Comparison of ENCODE assay signal across 8 cellular contexts in genomic region chr17:81365148-81365600, GRCh38. TPM values are rescaled to one million over a fixed set of nuclear protein-coding genes. Genes with fewer than 3 reads are reported as not detected.
A peak's percentile ranks its signal among the peaks of the same experiment; 100 is the strongest.
DNase-seq lines count a peak whose midpoint lies in the region; ATAC-seq and TF ChIP-seq lines count a peak whose summit lies in the region.

No MANE protein-coding gene starts in this region.

- WGBS in ectodermal cell, 2 experiments = 10 to 11% methylated on average over 22 of the region's 22 CpGs

- TF ChIP-seq CTCF in OCI-LY3 (IDR thresholded peaks at IDR 0.05; ENCODE audit: low read depth, low read length) = no peak

- no peaks in the 10 kb centered on the region for H3K79me2 ChIP-seq in OCI-LY3 (ENCODE audit: low read length)

- peaks cover 7% of the 10 kb centered on the region; the same call in 1 of the 2 replicates for H3K27me3 ChIP-seq in OCI-LY3 (ENCODE audit: low read depth, low read length)
- peaks cover 39% of the 10 kb centered on the region for H3K27me3 ChIP-seq in ectodermal cell (ENCODE audit: control insufficient read depth, insufficient read depth, low read length, poor library complexity, severe bottlenecking)
- peaks cover 4% of the 10 kb centered on the region for H3K27me3 ChIP-seq in mucosa of stomach (ENCODE audit: control insufficient read depth, insufficient read depth, low read length)

- no peak overlapping the region for H2AFZ ChIP-seq in OCI-LY3 (ENCODE audit: low read depth, low read length)

- H3K9me3 ChIP-seq in OCI-LY3 (ENCODE audit: insufficient read depth, low read length) (no peaks in the 10 kb centered on the region), ectodermal cell (ENCODE audit: control insufficient read depth, low read length) (no peaks in the 10 kb centered on the region), mucosa of stomach (ENCODE audit: control insufficient read depth, low read length) (no peaks in the 10 kb centered on the region)

- H3K4me2 ChIP-seq in OCI-LY3 (ENCODE audit: low read length) = peak overlapping the region; percentile 28

- ATAC-seq in HG02970 (IDR thresholded peaks at IDR 0.05; ENCODE audit: low FRiP score, unreplicated experiment) (no peak), GM18868 (IDR thresholded peaks at IDR 0.05; ENCODE audit: unreplicated experiment) (no peak), HG03571 (IDR thresholded peaks at IDR 0.05; ENCODE audit: unreplicated experiment) (no peak)

- peak; percentile 85 for DNase-seq in Daoy (ENCODE audit: low read depth)
- DNase-seq in DMS 273 (lab: John Stamatoyannopoulos, UW; ENCODE audit: unreplicated experiment) = no peak

- no peaks in the 10 kb centered on the region for H3K36me3 ChIP-seq in OCI-LY3 (replicated peaks; ENCODE audit: low read depth, low read length)
- H3K36me3 ChIP-seq in ectodermal cell (ENCODE audit: control insufficient read depth, insufficient read depth, low read length) = no peaks in the 10 kb centered on the region
- no peaks in the 10 kb centered on the region for H3K36me3 ChIP-seq in mucosa of stomach (ENCODE audit: control insufficient read depth, insufficient read depth, low read length)

- H3K9ac ChIP-seq in OCI-LY3 (ENCODE audit: low read length) (no peak overlapping the region), mucosa of stomach (ENCODE audit: low read length) (peak overlapping the region; percentile 71)

- H3K4me1 ChIP-seq in OCI-LY3 (ENCODE audit: low read length) = peaks cover 11% of the 10 kb centered on the region
- peaks cover 14% of the 10 kb centered on the region for H3K4me1 ChIP-seq in ectodermal cell (ENCODE audit: control insufficient read depth, insufficient read depth, low read length)
- peaks cover 37% of the 10 kb centered on the region for H3K4me1 ChIP-seq in mucosa of stomach (ENCODE audit: control insufficient read depth, insufficient read depth, low read length)

- H4K20me1 ChIP-seq in OCI-LY3 (ENCODE audit: insufficient read depth, low read length) = no peaks in the 10 kb centered on the region

- H3K4me3 ChIP-seq in OCI-LY3 (ENCODE audit: low read length) = no peak overlapping the region
- H3K4me3 ChIP-seq in ectodermal cell (ENCODE audit: insufficient read depth, low read depth, low read length) = peak overlapping the region; percentile 10
- H3K4me3 ChIP-seq in mucosa of stomach (ENCODE audit: low read length) = peak overlapping the region; percentile 21

- H3K27ac ChIP-seq in OCI-LY3 (ENCODE audit: low read length) (no peak overlapping the region), ectodermal cell (ENCODE audit: insufficient read depth, low read depth, low read length, poor library complexity, severe bottlenecking) (no peak overlapping the region)

RNA-seq across cellular contexts. Expression of gene BAHCC1, which starts 30.1 kb away (rescaled TPM):
- total RNA-seq in Daoy (2014; rRNA removed; shearing (Covaris generic)) = 6.8 and 11.0 TPM in 2 replicates
- 26.9 TPM for polyA plus RNA-seq in ectodermal cell (2013, experiment 1 of 4)
- 37.1 TPM for polyA plus RNA-seq in ectodermal cell (2013, experiment 2 of 4)
- polyA plus RNA-seq in ectodermal cell (2013, experiment 3 of 4) = 32.4 TPM
- 38.6 TPM for polyA plus RNA-seq in ectodermal cell (2013, experiment 4 of 4)
